8 cellular contexts compared by ENCODE assay signal in the genomic region with DNA sequence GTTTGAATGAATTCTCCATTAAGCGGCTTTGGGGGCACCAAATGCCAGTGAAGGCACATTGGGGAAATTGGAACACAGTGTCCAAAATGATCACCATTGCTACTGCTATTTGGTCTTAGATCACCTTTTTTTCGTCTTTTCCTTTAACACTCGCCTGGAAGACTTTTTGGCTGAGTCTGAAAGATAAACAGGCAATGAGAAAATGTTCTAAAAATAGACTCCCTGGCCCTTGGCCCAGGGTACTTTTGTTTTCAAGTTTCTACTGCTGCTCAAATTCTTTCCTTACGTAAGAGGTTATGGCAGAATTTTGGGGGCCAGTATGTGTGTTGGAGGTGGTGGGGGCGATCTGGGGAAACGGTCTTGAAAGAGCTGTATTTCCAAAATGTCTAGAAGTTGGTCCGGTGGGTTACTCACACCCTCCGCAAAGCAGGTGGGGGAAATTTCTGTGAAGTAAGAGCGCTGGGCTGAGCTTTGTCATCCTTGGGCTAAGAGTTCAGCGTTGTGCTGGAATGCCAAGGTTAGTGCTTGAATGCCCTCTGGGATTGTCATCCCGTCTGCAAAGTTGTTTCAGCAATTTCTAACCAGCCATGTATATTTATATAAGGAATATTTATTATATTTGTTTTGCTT. TPM values are rescaled to one million over a fixed set of nuclear protein-coding genes. Genes with fewer than 3 reads are reported as not detected.
DNase-seq lines count a peak whose midpoint lies in the region; ATAC-seq and TF ChIP-seq lines count a peak whose summit lies in the region.

No MANE protein-coding gene starts in this region.

- H4K20me1 ChIP-seq in BLaER1, result peaks cover 24% of the 10 kb centered on the region
- no peaks in the 10 kb centered on the region for H4K20me1 ChIP-seq in MM.1S (ENCODE audit: insufficient read depth, low read length)

- H3K79me2 ChIP-seq in MM.1S (ENCODE audit: low read length), result peaks cover 32% of the 10 kb centered on the region

- peaks cover 10% of the 10 kb centered on the region for H3K36me3 ChIP-seq in BLaER1
- H3K36me3 ChIP-seq in MM.1S (replicated peaks; ENCODE audit: insufficient read depth, low read length), result no peaks in the 10 kb centered on the region
- no peaks in the 10 kb centered on the region for H3K36me3 ChIP-seq in lung (ENCODE audit: control insufficient read depth in 2 of 2, insufficient read depth in 2 of 2, low read length in 2 of 2)
- no peaks in the 10 kb centered on the region for H3K36me3 ChIP-seq in tibial artery

- no peak for ATAC-seq in lung (ENCODE audit: insufficient read depth, low FRiP score)
- ATAC-seq in GM19397 (IDR thresholded peaks at IDR 0.05; ENCODE audit: unreplicated experiment), result no peak
- no peak for ATAC-seq in HG02885 (IDR thresholded peaks at IDR 0.05; ENCODE audit: poor library complexity, unreplicated experiment)
- ATAC-seq in HG03280 (IDR thresholded peaks at IDR 0.05; ENCODE audit: unreplicated experiment), result no peak

- H3K4me2 ChIP-seq in BLaER1 (peak overlapping the region; percentile 92), MM.1S (ENCODE audit: low read depth, low read length) (peak overlapping the region; percentile 97)

- H3K4me1 ChIP-seq in BLaER1 (peaks cover 44% of the 10 kb centered on the region), MM.1S (ENCODE audit: low read length) (peaks cover 8% of the 10 kb centered on the region), lung (ENCODE audit: control insufficient read depth in 2 of 2, insufficient read depth in 2 of 2, low read length in 2 of 2) (peaks cover 9 to 39% of the 10 kb centered on the region in 2 donors), tibial artery (peaks cover 0 to 42% (median 28%) of the 10 kb centered on the region in 4 donors)

- H3K9me2 ChIP-seq in MM.1S (replicated peaks; ENCODE audit: insufficient read depth, low read length), result no peaks in the 10 kb centered on the region

- H3F3A ChIP-seq in MM.1S (ENCODE audit: insufficient read depth, low read length), result peaks cover 29% of the 10 kb centered on the region

- 11 to 12% methylated on average over 11 of the region's 11 CpGs for WGBS in lung, 2 donors

- intact Hi-C loops in tibial artery (cut with DNase I; ENCODE audit: low total_unique reads), result loop anchor here (2.0 kb wide), 1 partner anchor 39 kb away; no protein-coding TSS in a partner anchor

- H3K9me3 ChIP-seq in BLaER1 (no peaks in the 10 kb centered on the region), MM.1S (replicated peaks; ENCODE audit: insufficient read depth, low read length) (no peaks in the 10 kb centered on the region), lung (ENCODE audit: control insufficient read depth in 2 of 2, insufficient read depth in 1 of 2, low read length in 1 of 2) (no peaks in the 10 kb centered on the region), tibial artery (no peaks in the 10 kb centered on the region)

- H3K4me3 ChIP-seq in BLaER1 (peak overlapping the region; percentile 83), MM.1S (ENCODE audit: low read length) (peak overlapping the region; percentile 82), lung (peak overlapping the region; percentile 97), tibial artery (peak overlapping the region; percentile 63 to 86)

- TF ChIP-seq CTCF in MM.1S (IDR thresholded peaks at IDR 0.05; ENCODE audit: low read length) (no peak), lung (IDR thresholded peaks at IDR 0.05; ENCODE audit: control extremely low read depth, extremely low read depth) (no peak), tibial artery (IDR thresholded peaks at IDR 0.05) (no peak)

- H2AFZ ChIP-seq in MM.1S (ENCODE audit: low read length), result peak overlapping the region; percentile 73

- H3K27me3 ChIP-seq in BLaER1 (0 out of 2 replicates have a peak, but pooled peaks cover 3% of the 10 kb centered on the region), MM.1S (replicated peaks; ENCODE audit: insufficient read depth, low read length) (no peaks in the 10 kb centered on the region), lung (ENCODE audit: control insufficient read depth, insufficient read depth) (no peaks in the 10 kb centered on the region), tibial artery (no peaks in the 10 kb centered on the region)

- peak overlapping the region; percentile 98; the same call in 1 of the 2 replicates for H3K27ac ChIP-seq in BLaER1
- peak overlapping the region; percentile 85; the same call in 1 of the 2 replicates for H3K27ac ChIP-seq in MM.1S (ENCODE audit: low read length)
- peak overlapping the region; percentile 100 for H3K27ac ChIP-seq in lung (ENCODE audit: low read depth in 1 of 2, low read length in 1 of 2)
- peak overlapping the region; percentile 92 to 98 for H3K27ac ChIP-seq in tibial artery

- H3K9ac ChIP-seq in BLaER1 (peak overlapping the region; percentile 94), MM.1S (ENCODE audit: low read length) (peak overlapping the region; percentile 79)

- DNase-seq in MM.1S, result peak; percentile 24
- DNase-seq in cerebellar cortex (ENCODE audit: low spot score), result peak; percentile 18
- no peak for DNase-seq in lung (ENCODE audit: low spot score)
- DNase-seq in tibial artery, result no peak

RNA-seq across cellular contexts. Expression of a gene that starts 1.3 kb away (rescaled TPM):
- 10 to 100 TPM; 23.8 to 36.0 TPM for total RNA-seq in lung
- polyA plus RNA-seq in lung, result 10 to 100 TPM; 21.7 to 44.7 TPM

RNA-seq across cellular contexts. Expression of a gene that starts 14.0 kb away (rescaled TPM):
- 1 to 10 TPM; 5.0 to 5.4 TPM for total RNA-seq in lung
- polyA plus RNA-seq in lung, result 1 to 10 TPM; 1.4 to 2.2 TPM

Comparison
In these comparisons a context has a peak if more than half of its experiments do, and no peak if none do; other contexts are left out.
1. DNase-seq: peak in MM.1S (single experiment) and cerebellar cortex (single experiment); none in lung (single experiment) and tibial artery (0 of 2).
2. Peak in every context shown above with its lines, with median percentiles within 50 percentile points of each other: H3K27ac ChIP-seq and H3K4me3 ChIP-seq.